14 cellular contexts compared by ENCODE assay signal in the genomic region with DNA sequence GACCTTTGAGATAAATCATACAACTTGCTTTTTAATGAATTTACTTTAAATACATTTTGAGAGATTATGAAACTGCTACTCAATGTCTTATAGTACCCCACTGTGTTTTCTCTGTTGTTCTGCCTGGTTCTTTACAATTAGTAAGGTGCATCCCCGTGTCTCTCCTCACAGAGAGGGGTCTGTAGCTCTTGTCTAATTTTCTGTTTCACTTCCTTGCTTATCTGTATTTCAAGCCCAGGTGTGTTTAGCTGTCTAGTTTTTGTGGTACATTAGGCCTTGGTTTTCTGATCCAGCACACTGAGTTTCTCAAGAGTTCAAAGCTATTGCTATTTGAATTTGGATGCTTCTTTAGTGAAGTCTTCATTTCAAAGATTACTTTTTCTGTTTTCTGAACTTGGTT.
DNase-seq lines count a peak whose midpoint lies in the region; ATAC-seq and TF ChIP-seq lines count a peak whose summit lies in the region.
"Had no signal": no experiment of that assay in that cellular context is flagged by ENCODE, and none has a peak within 500 bp of the region (broad histone marks: within the 10 kb centered on the region; RNA-seq: fewer than 3 reads in every experiment).

No MANE protein-coding gene starts in this region.

- H3K27ac ChIP-seq in endodermal cell (ENCODE audit: low read depth, low read length) = no peak overlapping the region
- H3K27ac ChIP-seq in effector memory CD4-positive, alpha-beta T cell (ENCODE audit: insufficient read depth, low read length, poor library complexity, severe bottlenecking) = no peak overlapping the region

- in situ Hi-C loops in GM13977 (cut with MboI; ENCODE audit: low pct_unique_long_range_greater_than_20kb, low sequenced_read_pairs, unreplicated experiment) = loop anchor here (10.0 kb wide), 1 partner anchor 76 kb away; no protein-coding TSS in a partner anchor

- ATAC-seq in GM19463 (IDR thresholded peaks at IDR 0.05; ENCODE audit: unreplicated experiment) = peak; percentile 69
- ATAC-seq in HG02798 (IDR thresholded peaks at IDR 0.05; ENCODE audit: poor library complexity, unreplicated experiment) = peak; percentile 82
- ATAC-seq in HG03460 (IDR thresholded peaks at IDR 0.05; ENCODE audit: unreplicated experiment) = peak; percentile 65
- ATAC-seq in GM19452 (IDR thresholded peaks at IDR 0.05; ENCODE audit: unreplicated experiment) = no peak
- ATAC-seq: activated naive CD8-positive, alpha-beta T cell treated with anti-CD3 and anti-CD28 coated beads, Interleukin-2, amount 50 U/mL, for 24 hours; WTC11 had no signal

- DNase-seq in GM13977 (ENCODE audit: low spot score) (peak; percentile 23), endodermal cell (no peak), D341Med (ENCODE audit: low spot score) (no peak)
- no peak for DNase-seq in effector memory CD4-positive, alpha-beta T cell
- DNase-seq: activated CD8-positive, alpha-beta memory T cell treated with anti-CD3 and anti-CD28 coated beads, Interleukin-2, amount 50 U/mL, for 4 hours; activated naive CD8-positive, alpha-beta T cell treated with anti-CD3 and anti-CD28 coated beads, Interleukin-2, amount 50 U/mL, for 24 hours; HFFc6; posterior cingulate gyrus had no signal

- H3K27ac Mint-ChIP-seq in endodermal cell = no peak overlapping the region
- H3K27ac Mint-ChIP-seq: activated naive CD8-positive, alpha-beta T cell treated with anti-CD3 and anti-CD28 coated beads, Interleukin-2, amount 50 U/mL, for 24 hours; HFFc6; WTC11 had no signal

- H3K9me3 ChIP-seq in endodermal cell (ENCODE audit: control insufficient read depth, low read length) = no peaks in the 10 kb centered on the region
- H3K9me3 ChIP-seq in effector memory CD4-positive, alpha-beta T cell (ENCODE audit: control insufficient read depth, low read length) = no peaks in the 10 kb centered on the region

- no peaks in the 10 kb centered on the region for H3K27me3 ChIP-seq in endodermal cell (ENCODE audit: control insufficient read depth, insufficient read depth, low read length, poor library complexity, severe bottlenecking)
- H3K27me3 ChIP-seq in effector memory CD4-positive, alpha-beta T cell (replicated peaks; ENCODE audit: control insufficient read depth, insufficient read depth, low read length, poor library complexity, severe bottlenecking) = no peaks in the 10 kb centered on the region

- no peaks in the 10 kb centered on the region for H3K36me3 Mint-ChIP-seq in endodermal cell (ENCODE audit: low read depth)
- H3K36me3 Mint-ChIP-seq: WTC11 had no signal

- peaks cover 8% of the 10 kb centered on the region for H3K4me1 ChIP-seq in endodermal cell (ENCODE audit: control insufficient read depth, insufficient read depth, low read length)
- H3K4me1 ChIP-seq in effector memory CD4-positive, alpha-beta T cell (ENCODE audit: control insufficient read depth, insufficient read depth, low read length, poor library complexity, severe bottlenecking) = no peaks in the 10 kb centered on the region

- H3K4me3 Mint-ChIP-seq in endodermal cell = no peak overlapping the region
- H3K4me3 Mint-ChIP-seq: activated naive CD8-positive, alpha-beta T cell treated with anti-CD3 and anti-CD28 coated beads, Interleukin-2, amount 50 U/mL, for 24 hours; HFFc6; IgD-negative memory B cell; WTC11 had no signal

- H3K4me3 ChIP-seq in endodermal cell (ENCODE audit: low read length) = no peak overlapping the region
- H3K4me3 ChIP-seq in effector memory CD4-positive, alpha-beta T cell (ENCODE audit: insufficient read depth, low read depth, low read length, poor library complexity, severe bottlenecking) = no peak overlapping the region

- TF ChIP-seq CTCF in GM13977 (IDR thresholded peaks at IDR 0.05; ENCODE audit: extremely low read depth, insufficient read depth, missing control alignments) (no peak), endodermal cell (conservative IDR thresholded peaks at IDR 0.05) (no peak)

- H3K27me3 Mint-ChIP-seq in endodermal cell (ENCODE audit: insufficient read depth) = peaks cover 42% of the 10 kb centered on the region

- H3K36me3 ChIP-seq in endodermal cell (ENCODE audit: control insufficient read depth, insufficient read depth, low read length) = no peaks in the 10 kb centered on the region
- H3K36me3 ChIP-seq in effector memory CD4-positive, alpha-beta T cell (ENCODE audit: control insufficient read depth, insufficient read depth, low read length) = no peaks in the 10 kb centered on the region

- WGBS in endodermal cell (ENCODE audit: insufficient coverage in 1 of 2, insufficient read length in 1 of 2), 2 experiments = 93% methylated on average over 1 of the region's 1 CpG; no CpG with 5 or more reads in 1 of the 2 experiments

- no peak overlapping the region for H3K9ac ChIP-seq in endodermal cell (ENCODE audit: extremely low read depth, low read length, poor library complexity, severe bottlenecking)

- H3K9me3 Mint-ChIP-seq in endodermal cell = no peaks in the 10 kb centered on the region
- H3K9me3 Mint-ChIP-seq: activated naive CD8-positive, alpha-beta T cell treated with anti-CD3 and anti-CD28 coated beads, Interleukin-2, amount 50 U/mL, for 24 hours; HFFc6 had no signal

- peaks cover 29% of the 10 kb centered on the region for H3K4me1 Mint-ChIP-seq in endodermal cell
- H3K4me1 Mint-ChIP-seq: activated naive CD8-positive, alpha-beta T cell treated with anti-CD3 and anti-CD28 coated beads, Interleukin-2, amount 50 U/mL, for 24 hours had no signal
